1 cellular context compared by ENCODE assay signal in the genomic region with DNA sequence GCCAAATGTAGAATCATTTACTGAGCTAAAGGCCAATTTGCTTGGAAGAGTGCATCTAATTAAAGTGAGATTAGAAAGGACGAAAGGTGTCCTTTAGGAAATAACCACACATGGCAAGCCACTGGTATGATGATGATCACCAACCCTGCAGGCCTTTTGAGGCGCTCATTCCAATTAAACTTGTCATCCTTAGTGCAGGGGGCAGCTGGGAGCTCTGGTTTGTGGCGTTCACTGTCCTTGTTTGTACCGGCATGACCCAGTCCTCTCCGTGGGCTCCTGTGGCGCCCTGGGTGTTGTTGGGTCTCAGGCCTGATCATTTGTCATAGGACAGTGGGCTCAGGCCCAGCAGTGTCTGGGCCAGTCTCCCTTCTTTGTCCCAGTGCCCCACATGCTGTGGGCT.
TF ChIP-seq lines count a peak whose summit lies in the region.

No MANE protein-coding gene starts in this region.

TF ChIP-seq in GM23338, 12 proteins besides CTCF, POLR2A, EP300 and RAD21:
- no peak for TF ChIP-seq ZNF462 (CRISPR knock-in tag; IDR thresholded peaks at IDR 0.05)
- no peak for TF ChIP-seq POLR2AphosphoS5 (IDR thresholded peaks at IDR 0.05; ENCODE audit: low read depth)
- TF ChIP-seq NANOG (IDR thresholded peaks at IDR 0.05; ENCODE audit: borderline replicate concordance) = no peak
- TF ChIP-seq ETS1 (IDR thresholded peaks at IDR 0.05) = no peak
- TF ChIP-seq, protein P1, sequence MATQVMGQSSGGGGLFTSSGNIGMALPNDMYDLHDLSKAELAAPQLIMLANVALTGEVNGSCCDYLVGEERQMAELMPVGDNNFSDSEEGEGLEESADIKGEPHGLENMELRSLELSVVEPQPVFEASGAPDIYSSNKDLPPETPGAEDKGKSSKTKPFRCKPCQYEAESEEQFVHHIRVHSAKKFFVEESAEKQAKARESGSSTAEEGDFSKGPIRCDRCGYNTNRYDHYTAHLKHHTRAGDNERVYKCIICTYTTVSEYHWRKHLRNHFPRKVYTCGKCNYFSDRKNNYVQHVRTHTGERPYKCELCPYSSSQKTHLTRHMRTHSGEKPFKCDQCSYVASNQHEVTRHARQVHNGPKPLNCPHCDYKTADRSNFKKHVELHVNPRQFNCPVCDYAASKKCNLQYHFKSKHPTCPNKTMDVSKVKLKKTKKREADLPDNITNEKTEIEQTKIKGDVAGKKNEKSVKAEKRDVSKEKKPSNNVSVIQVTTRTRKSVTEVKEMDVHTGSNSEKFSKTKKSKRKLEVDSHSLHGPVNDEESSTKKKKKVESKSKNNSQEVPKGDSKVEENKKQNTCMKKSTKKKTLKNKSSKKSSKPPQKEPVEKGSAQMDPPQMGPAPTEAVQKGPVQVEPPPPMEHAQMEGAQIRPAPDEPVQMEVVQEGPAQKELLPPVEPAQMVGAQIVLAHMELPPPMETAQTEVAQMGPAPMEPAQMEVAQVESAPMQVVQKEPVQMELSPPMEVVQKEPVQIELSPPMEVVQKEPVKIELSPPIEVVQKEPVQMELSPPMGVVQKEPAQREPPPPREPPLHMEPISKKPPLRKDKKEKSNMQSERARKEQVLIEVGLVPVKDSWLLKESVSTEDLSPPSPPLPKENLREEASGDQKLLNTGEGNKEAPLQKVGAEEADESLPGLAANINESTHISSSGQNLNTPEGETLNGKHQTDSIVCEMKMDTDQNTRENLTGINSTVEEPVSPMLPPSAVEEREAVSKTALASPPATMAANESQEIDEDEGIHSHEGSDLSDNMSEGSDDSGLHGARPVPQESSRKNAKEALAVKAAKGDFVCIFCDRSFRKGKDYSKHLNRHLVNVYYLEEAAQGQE (IDR thresholded peaks at IDR 0.05; ENCODE audit: unreplicated experiment) = no peak
- no peak for TF ChIP-seq EZH2 (IDR thresholded peaks at IDR 0.05; ENCODE audit: low read depth, unreplicated experiment)
- no peak for TF ChIP-seq JUNB (IDR thresholded peaks at IDR 0.05; ENCODE audit: unreplicated experiment)
- no peak for TF ChIP-seq CREB1 (CRISPR knock-in tag; IDR thresholded peaks at IDR 0.05; ENCODE audit: low read depth)
- no peak for TF ChIP-seq EZH2phosphoT487 (IDR thresholded peaks at IDR 0.05; ENCODE audit: unreplicated experiment)
- TF ChIP-seq ZNF114 (CRISPR knock-in tag; IDR thresholded peaks at IDR 0.05) = no peak
- no peak for TF ChIP-seq ZNF331 (CRISPR knock-in tag; IDR thresholded peaks at IDR 0.05; ENCODE audit: low read depth)
- no peak for TF ChIP-seq STAT1 (IDR thresholded peaks at IDR 0.05; ENCODE audit: unreplicated experiment)
